ENCODE assay signal across 26 cellular contexts in genomic region chr7:106521541-106521940, GRCh38.
DNase-seq lines count a peak whose midpoint lies in the region; ATAC-seq, FAIRE-seq and TF ChIP-seq lines count a peak whose summit lies in the region.
"Had no signal": no experiment of that assay in that cellular context is flagged by ENCODE, and none has a peak within 500 bp of the region (broad histone marks: within the 10 kb centered on the region; RNA-seq: fewer than 3 reads in every experiment).

No MANE protein-coding gene starts in this region.

- no peaks in the 10 kb centered on the region for H3K9me2 ChIP-seq in HCT116 (ENCODE audit: insufficient read depth)

- H2AFZ ChIP-seq in HCT116 (ENCODE audit: low read depth, low read length, poor library complexity, severe bottlenecking), result no peak overlapping the region

- peaks cover 0 to 7% of the 10 kb centered on the region in 2 experiments; a peak in 1 of 4 replicates for H3K4me1 ChIP-seq in HCT116 (ENCODE audit: control insufficient read depth in 1 of 2, insufficient read depth in 2 of 2, low read length in 2 of 2)
- H3K4me1 ChIP-seq in pancreas, result no peaks in the 10 kb centered on the region
- H3K4me1 ChIP-seq: Peyer's patch had no signal

- RAD21 ChIA-PET in HCT116 (lab: Charles Lee; ENCODE audit: low non-redundant PET in 1 of 2, low total read pairs in 2 of 2, uncharacterized antibody in 2 of 2, unreplicated experiment in 2 of 2), result no interaction called here

- H3K9me3 ChIP-seq in HCT116 (ENCODE audit: control insufficient read depth in 1 of 2, insufficient read depth in 1 of 2, low read depth in 1 of 2, low read length in 2 of 2) (no peaks in the 10 kb centered on the region), pancreas (no peaks in the 10 kb centered on the region)
- H3K9me3 ChIP-seq: Peyer's patch had no signal

- intact Hi-C loops in HCT116 (cut with micrococcal nuclease), result loop anchor here (5.0 kb wide), 1 partner anchor 344 kb away; no protein-coding TSS in a partner anchor
- intact Hi-C loops in pancreas (cut with DNase I), result no loop called here

- H3K79me2 ChIP-seq in HCT116 (ENCODE audit: insufficient read depth, low read length), result no peaks in the 10 kb centered on the region

- no peak overlapping the region for H3K4me2 ChIP-seq in HCT116 (ENCODE audit: low read length)
- H3K4me2 ChIP-seq: KMS-11 had no signal

- in situ Hi-C loops in ACHN (cut with HindIII; ENCODE audit: low pct_ligation_motif_present, low pct_unique_long_range_greater_than_20kb, low sequenced_read_pairs), result no loop called here

- 62 to 76% methylated on average over 2 of the region's 2 CpGs for WGBS in pancreas, 2 donors

- H3K4me3 ChIP-seq in HCT116 (replicated peaks in 1 of 2; ENCODE audit: low read depth in 1 of 2, low read length in 2 of 2) (no peak overlapping the region), pancreas (no peak overlapping the region)
- H3K4me3 ChIP-seq: Peyer's patch had no signal

- no peak overlapping the region for H3K9ac ChIP-seq in HCT116 (ENCODE audit: low read length)
- H3K9ac ChIP-seq: KMS-11 had no signal

- no peak overlapping the region for H3K27ac ChIP-seq in HCT116 (ENCODE audit: low read depth, low read length)
- H3K27ac ChIP-seq in pancreas, result no peak overlapping the region
- H3K27ac ChIP-seq: 22Rv1, HL-60, KMS-11, Peyer's patch had no signal

- no peak for TF ChIP-seq RAD21 in HCT116 (IDR thresholded peaks at IDR 0.05; ENCODE audit: low read depth)

- CTCF ChIA-PET in HCT116 (lab: Charles Lee), result interaction anchor here (1.2 kb wide), 2 partner anchors 343 to 345 kb away, joined by 3 to 7 read pairs; no protein-coding TSS in a partner anchor

- TF ChIP-seq POLR2A in HCT116 (IDR thresholded peaks at IDR 0.05; ENCODE audit: borderline replicate concordance, extremely low read depth, insufficient read depth, insufficient read length), result no peak

- H4K20me1 ChIP-seq in HCT116 (ENCODE audit: insufficient read depth), result no peaks in the 10 kb centered on the region

- DNase-seq in ACHN (peak; percentile 28), HCT116 (ENCODE audit: low read depth, low spot score) (no peak), RCC 7860 (ENCODE audit: low spot score) (peak; percentile 74), glomerular visceral epithelial cell (ENCODE audit: extremely low spot score) (peak; percentile 24), DMS79 (lab: John Stamatoyannopoulos, UW) (no peak), D341Med (ENCODE audit: low spot score) (no peak), pancreas (no peak), T-helper 9 cell (no peak)
- DNase-seq: AML-193; C1 segment of cervical spinal cord; CD8-positive, alpha-beta memory T cell; MV-4-11; NCI-H1105 treated with DMSO at 0.1 percent for 48 hours; NCI-H2081; NCI-H2171; NCI-H345; NCI-H524 treated with DMSO at 0.1 percent for 48 hours; NCI-H82; Peyer's patch; SHP77; T-helper 17 cell had no signal

- TF ChIP-seq CTCF in HCT116 (IDR thresholded peaks at IDR 0.05 in 2 of 3, conservative IDR thresholded peaks at IDR 0.05 in 1 of 3; ENCODE audit: borderline replicate concordance in 1 of 3, insufficient read depth in 1 of 3, low read depth in 2 of 3, low read length in 2 of 3) (no peak), pancreas (IDR thresholded peaks at IDR 0.05) (no peak)

- BruUV-seq in HCT116 (replicated peaks; lab: Mats Ljungman, UMichigan), result no TSS peak

- H3K27me3 ChIP-seq in HCT116 (ENCODE audit: insufficient read depth, low read length) (no peaks in the 10 kb centered on the region), pancreas (no peaks in the 10 kb centered on the region)
- H3K27me3 ChIP-seq: Peyer's patch had no signal

- H3K36me3 ChIP-seq in HCT116 (ENCODE audit: control insufficient read depth in 1 of 2, insufficient read depth in 2 of 2, low read length in 2 of 2) (no peaks in the 10 kb centered on the region), pancreas (no peaks in the 10 kb centered on the region)
- H3K36me3 ChIP-seq: Peyer's patch had no signal

- POLR2A ChIA-PET in HCT116 (lab: Charles Lee), result no interaction called here

- ATAC-seq in HCT116, result peak; percentile 42; the same call in 1 of the 2 replicates
- ATAC-seq in pancreas, result no peak
- ATAC-seq: T-helper 17 cell had no signal

- peak; percentile 80 for FAIRE-seq in RCC 7860 (lab: Jason Lieb, UNC)
- no peak for FAIRE-seq in pancreas (lab: Jason Lieb, UNC)
- FAIRE-seq: GM12891, H1 had no signal

TF ChIP-seq in HCT116, 20 proteins besides CTCF, POLR2A, EP300 and RAD21:
- TF ChIP-seq ELF1 (IDR thresholded peaks at IDR 0.05; ENCODE audit: borderline replicate concordance, low read depth), result no peak
- no peak for TF ChIP-seq JUND (IDR thresholded peaks at IDR 0.05)
- TF ChIP-seq YY1 (IDR thresholded peaks at IDR 0.05; ENCODE audit: extremely low read depth, insufficient replicate concordance, low read depth, low read length), result no peak
- no peak for TF ChIP-seq FOSL1 (IDR thresholded peaks at IDR 0.05; ENCODE audit: low read depth)
- no peak for TF ChIP-seq REST (IDR thresholded peaks at IDR 0.05; ENCODE audit: low read depth)
- no peak for TF ChIP-seq EZH2 (IDR thresholded peaks at IDR 0.05)
- TF ChIP-seq, protein P1, sequence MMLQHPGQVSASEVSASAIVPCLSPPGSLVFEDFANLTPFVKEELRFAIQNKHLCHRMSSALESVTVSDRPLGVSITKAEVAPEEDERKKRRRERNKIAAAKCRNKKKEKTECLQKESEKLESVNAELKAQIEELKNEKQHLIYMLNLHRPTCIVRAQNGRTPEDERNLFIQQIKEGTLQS (IDR thresholded peaks at IDR 0.05), result no peak
- no peak for TF ChIP-seq SRF (IDR thresholded peaks at IDR 0.05; ENCODE audit: low read depth)
- no peak for TF ChIP-seq ZFX (IDR thresholded peaks at IDR 0.05)
- no peak for TF ChIP-seq SIN3A (IDR thresholded peaks at IDR 0.05; ENCODE audit: low read depth)
- no peak for TF ChIP-seq CBX3 (IDR thresholded peaks at IDR 0.05; ENCODE audit: low read depth)

Comparison
In these comparisons a context has a peak if more than half of its experiments do, and no peak if none do; other contexts are left out.
1. DNase-seq: peak in ACHN (single experiment), RCC 7860 (single experiment) and glomerular visceral epithelial cell (single experiment); none in HCT116 (single experiment), DMS79 (single experiment), D341Med (single experiment), pancreas (0 of 6) and T-helper 9 cell (single experiment).